In the genomic region with DNA sequence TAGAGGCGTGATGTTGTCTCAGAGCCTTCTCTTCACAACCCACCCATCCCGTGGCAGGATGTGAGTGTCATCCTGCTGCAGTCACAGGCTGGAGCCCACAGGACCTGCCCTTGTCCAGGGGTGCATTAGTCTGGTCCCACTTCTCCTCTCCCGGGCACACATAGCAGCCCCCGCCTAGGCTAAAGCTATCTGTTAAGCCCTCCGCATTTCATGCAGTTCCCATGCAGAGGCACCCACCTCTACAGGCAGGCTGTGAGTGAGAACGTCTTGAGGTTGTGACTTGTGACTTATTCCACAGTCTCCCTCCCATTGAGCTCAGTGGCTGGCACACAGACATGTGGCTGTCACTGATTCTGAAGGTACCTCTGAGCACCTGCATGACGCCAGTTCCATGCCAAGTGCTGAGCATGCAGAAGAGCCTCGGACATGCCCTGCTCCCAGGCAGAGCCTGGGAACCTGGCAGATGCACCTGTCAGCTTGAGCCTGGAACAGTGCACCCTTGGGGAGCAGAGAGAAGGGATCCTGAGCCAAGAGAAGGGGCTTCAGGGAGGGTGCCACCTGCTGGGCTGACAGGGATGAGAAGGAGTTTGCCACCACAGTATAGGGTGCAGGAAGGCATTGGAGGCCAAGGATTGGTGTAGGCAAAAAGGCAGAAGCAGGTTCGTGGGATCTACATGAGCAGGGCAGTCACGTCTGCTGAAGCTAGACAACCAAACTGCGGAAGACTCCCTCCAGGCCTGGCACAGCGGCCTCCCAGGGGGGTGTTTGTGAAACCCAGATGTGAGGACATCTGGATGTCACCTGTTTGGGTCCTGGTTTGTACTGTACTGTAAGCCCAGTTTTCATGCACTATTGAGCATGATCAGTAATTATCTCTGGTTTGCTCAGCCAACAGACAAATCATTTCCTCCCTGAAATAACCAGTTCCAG, we compare ENCODE assay signal across 9 cellular contexts.
DNase-seq lines count a peak whose midpoint lies in the region; ATAC-seq, FAIRE-seq and TF ChIP-seq lines count a peak whose summit lies in the region.
"Had no signal": no experiment of that assay in that cellular context is flagged by ENCODE, and none has a peak within 500 bp of the region (broad histone marks: within the 10 kb centered on the region; RNA-seq: fewer than 3 reads in every experiment).

No MANE protein-coding gene starts in this region.

- H2AFZ ChIP-seq in KMS-11 (ENCODE audit: low read depth) (no peak overlapping the region), astrocyte (ENCODE audit: low read depth, low read length) (no peak overlapping the region), mesenchymal stem cell (ENCODE audit: low read depth, low read length) (no peak overlapping the region)

- H2BK12ac ChIP-seq in mesenchymal stem cell (ENCODE audit: low read length in 2 of 2), result no peak overlapping the region

- H3K4me3 Mint-ChIP-seq in astrocyte (ENCODE audit: unreplicated experiment), result no peak overlapping the region

- H3K4me3 ChIP-seq in KMS-11 (IDR thresholded peaks at IDR 0.05; ENCODE audit: insufficient read depth, low read depth, low read length), result no peak overlapping the region
- no peak overlapping the region for H3K4me3 ChIP-seq in astrocyte (ENCODE audit: insufficient read depth, low read depth, low read length)
- no peak overlapping the region for H3K4me3 ChIP-seq in mesenchymal stem cell (ENCODE audit: insufficient read depth in 1 of 2, low read depth in 1 of 2, low read length in 2 of 2)
- H3K4me3 ChIP-seq: uterus had no signal

- H2AK5ac ChIP-seq in mesenchymal stem cell (ENCODE audit: low read length, severe bottlenecking), result peak overlapping the region; percentile 4

- H3K36me3 Mint-ChIP-seq in astrocyte (ENCODE audit: low read depth, unreplicated experiment), result peaks cover 39% of the 10 kb centered on the region

- H3K4me1 Mint-ChIP-seq in astrocyte (ENCODE audit: low read depth, unreplicated experiment), result peaks cover 42% of the 10 kb centered on the region

- H3K9me3 ChIP-seq in astrocyte (ENCODE audit: insufficient read depth, low read depth, low read length), result no peaks in the 10 kb centered on the region
- no peaks in the 10 kb centered on the region for H3K9me3 ChIP-seq in mesenchymal stem cell (ENCODE audit: control insufficient read depth, low read length)
- H3K9me3 ChIP-seq: uterus had no signal

- H3K4me2 ChIP-seq in KMS-11, result no peak overlapping the region
- H3K4me2 ChIP-seq in astrocyte (ENCODE audit: low read length), result no peak overlapping the region
- no peak overlapping the region for H3K4me2 ChIP-seq in mesenchymal stem cell (ENCODE audit: low read length, poor library complexity, severe bottlenecking)

- H3K27me3 Mint-ChIP-seq in astrocyte (ENCODE audit: low read depth, unreplicated experiment), result no peaks in the 10 kb centered on the region

- H3K9ac ChIP-seq in KMS-11 (no peak overlapping the region), astrocyte (ENCODE audit: low read length) (no peak overlapping the region), mesenchymal stem cell (ENCODE audit: low read length) (no peak overlapping the region)

- ATAC-seq in GM18907 (IDR thresholded peaks at IDR 0.05; ENCODE audit: unreplicated experiment), result no peak
- ATAC-seq in HG03378 (IDR thresholded peaks at IDR 0.05; ENCODE audit: unreplicated experiment), result no peak

- DNase-seq in DMS79 treated with DMSO at 0.1 percent for 48 hours (lab: John Stamatoyannopoulos, UW) (peak; percentile 85), astrocyte (ENCODE audit: low read depth) (no peak), mesenchymal stem cell (peak; percentile 18), inferior parietal cortex (ENCODE audit: extremely low spot score) (no peak)
- no peak for DNase-seq in activated naive CD4-positive, alpha-beta T cell treated with anti-CD3 and anti-CD28 coated beads, Interleukin-2, amount 50 U/mL, for 16 hours
- DNase-seq: uterus had no signal

- H3K4ac ChIP-seq in mesenchymal stem cell (ENCODE audit: low read depth in 1 of 2, low read length in 2 of 2), result no peak overlapping the region

- 0 out of 2 replicates have a peak, but pooled peaks have one; percentile 17 for TF ChIP-seq CTCF in KMS-11 (conservative IDR thresholded peaks at IDR 0.05; ENCODE audit: low read depth, low read length)
- peak; percentile 14 for TF ChIP-seq CTCF in astrocyte (IDR thresholded peaks at IDR 0.05; ENCODE audit: insufficient read depth, low read depth, low read length)

- no peak overlapping the region for H4K8ac ChIP-seq in mesenchymal stem cell (ENCODE audit: low read length)

- no peak overlapping the region for H3K23ac ChIP-seq in mesenchymal stem cell (ENCODE audit: low read length in 2 of 2)

- 96% methylated on average over 12 of the region's 12 CpGs for WGBS in mesenchymal stem cell

- H3K79me1 ChIP-seq in mesenchymal stem cell (replicated peaks; ENCODE audit: low read length, poor library complexity, severe bottlenecking), result peaks cover 43% of the 10 kb centered on the region

- H3K79me2 ChIP-seq in KMS-11 (ENCODE audit: insufficient read depth, low read depth) (no peaks in the 10 kb centered on the region), astrocyte (ENCODE audit: insufficient read depth, low read length) (peaks cover 59% of the 10 kb centered on the region)

- H3K14ac ChIP-seq in mesenchymal stem cell (ENCODE audit: low read length in 2 of 2), result no peak overlapping the region

- no peaks in the 10 kb centered on the region for H3K27me3 ChIP-seq in KMS-11 (ENCODE audit: insufficient read depth, low read depth)
- H3K27me3 ChIP-seq in astrocyte (ENCODE audit: insufficient read depth, low read length), result no peaks in the 10 kb centered on the region
- H3K27me3 ChIP-seq in mesenchymal stem cell (ENCODE audit: control insufficient read depth in 1 of 2, insufficient read depth in 1 of 2, low read length in 2 of 2), result no peaks in the 10 kb centered on the region
- H3K27me3 ChIP-seq: uterus had no signal

- FAIRE-seq in astrocyte (lab: Jason Lieb, UNC), result no peak

- H4K91ac ChIP-seq in mesenchymal stem cell (ENCODE audit: low read length), result peak overlapping the region; percentile 32

- H2BK5ac ChIP-seq in mesenchymal stem cell (ENCODE audit: low read depth, low read length, poor library complexity, severe bottlenecking), result no peak overlapping the region

- H2BK15ac ChIP-seq in mesenchymal stem cell (ENCODE audit: low read depth, poor library complexity, severe bottlenecking), result no peak overlapping the region

- no peaks in the 10 kb centered on the region for H3K9me3 Mint-ChIP-seq in astrocyte (ENCODE audit: unreplicated experiment)

- H3K27ac ChIP-seq in KMS-11 (no peak overlapping the region), astrocyte (ENCODE audit: low read depth, low read length) (no peak overlapping the region), mesenchymal stem cell (ENCODE audit: low read length, poor library complexity, severe bottlenecking) (no peak overlapping the region)
- H3K27ac ChIP-seq: uterus had no signal

- H3K27ac Mint-ChIP-seq in astrocyte (ENCODE audit: unreplicated experiment), result peak overlapping the region; percentile 88

- H3K4me1 ChIP-seq in KMS-11 (ENCODE audit: low read depth, poor library complexity, severe bottlenecking), result peaks cover 6% of the 10 kb centered on the region
- H3K4me1 ChIP-seq in astrocyte (ENCODE audit: insufficient read depth, low read length), result peaks cover 33% of the 10 kb centered on the region
- H3K4me1 ChIP-seq in mesenchymal stem cell (ENCODE audit: control insufficient read depth, insufficient read depth, low read depth, low read length), result peaks cover 55% of the 10 kb centered on the region
- H3K4me1 ChIP-seq: uterus had no signal

- no peak overlapping the region for H2BK120ac ChIP-seq in mesenchymal stem cell (ENCODE audit: low read depth, low read length)

- H3K36me3 ChIP-seq in KMS-11 (ENCODE audit: insufficient read depth) (no peaks in the 10 kb centered on the region), astrocyte (ENCODE audit: insufficient read depth, low read length) (no peaks in the 10 kb centered on the region), mesenchymal stem cell (ENCODE audit: control insufficient read depth in 1 of 2, insufficient read depth in 2 of 2, low read depth in 1 of 2, low read length in 2 of 2) (peaks cover 0 to 45% of the 10 kb centered on the region in 2 experiments)
- H3K36me3 ChIP-seq: uterus had no signal

- H4K20me1 ChIP-seq in KMS-11 (ENCODE audit: insufficient read depth) (no peaks in the 10 kb centered on the region), astrocyte (ENCODE audit: insufficient read depth, low read length) (peaks cover 63% of the 10 kb centered on the region)

- peak overlapping the region in 1 of 2 experiments; percentile 0 for H3K18ac ChIP-seq in mesenchymal stem cell (ENCODE audit: low read depth in 1 of 2, low read length in 2 of 2)

Comparison
In these comparisons a context has a peak if more than half of its experiments do, and no peak if none do; other contexts are left out.
1. DNase-seq: peak in DMS79 treated with DMSO at 0.1 percent for 48 hours (single experiment) and mesenchymal stem cell (single experiment); none in astrocyte (single experiment), inferior parietal cortex (single experiment) and activated naive CD4-positive, alpha-beta T cell treated with anti-CD3 and anti-CD28 coated beads, Interleukin-2, amount 50 U/mL, for 16 hours (single experiment).